ENCODE assay signal across 11 cellular contexts in the genomic region with DNA sequence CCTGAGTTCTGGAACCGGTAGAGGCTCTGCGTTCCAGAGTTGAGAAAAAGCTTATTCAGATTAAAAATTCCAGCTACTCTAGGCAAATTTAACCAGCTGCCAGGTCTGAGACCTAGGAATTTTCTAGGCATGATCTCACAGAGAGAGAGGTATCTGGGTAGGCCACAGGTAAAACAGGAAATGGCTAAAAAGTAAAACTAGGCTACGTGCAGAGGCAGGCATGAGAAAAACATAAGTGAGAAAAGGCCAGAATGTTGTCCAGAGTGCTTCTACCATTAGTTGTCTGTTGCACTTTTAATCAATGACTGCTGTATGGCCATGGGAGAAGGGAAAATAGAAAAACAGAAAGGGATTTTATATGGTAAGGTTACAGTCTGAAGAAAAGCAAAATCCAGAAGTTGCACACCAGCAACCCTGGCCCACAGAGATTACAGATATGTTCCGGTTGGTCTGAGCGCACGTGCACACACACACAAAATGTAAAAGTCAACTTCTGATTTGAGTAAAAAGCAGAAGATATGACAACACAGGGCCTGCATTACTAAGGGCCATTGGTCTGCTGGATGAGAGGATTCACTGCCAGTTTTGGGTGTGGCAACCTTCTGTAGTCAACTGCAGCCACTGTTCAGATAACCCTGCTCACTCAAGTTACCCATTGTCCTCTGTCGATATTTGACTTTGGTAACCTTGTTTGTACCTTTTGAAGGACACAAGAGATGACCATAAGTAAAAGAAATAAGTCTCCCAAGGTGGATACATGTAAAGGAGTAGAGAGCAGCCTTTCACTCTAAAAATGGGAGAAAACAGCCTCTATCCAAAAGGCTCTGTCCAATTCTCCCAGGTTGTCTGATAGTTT.
DNase-seq lines count a peak whose midpoint lies in the region; ATAC-seq and TF ChIP-seq lines count a peak whose summit lies in the region.
"Had no signal": no experiment of that assay in that cellular context is flagged by ENCODE, and none has a peak within 500 bp of the region (broad histone marks: within the 10 kb centered on the region; RNA-seq: fewer than 3 reads in every experiment).

No MANE protein-coding gene starts in this region.

- no peak for TF ChIP-seq CTCF in GM12865 (IDR thresholded peaks at IDR 0.05; ENCODE audit: insufficient read depth, low read depth, low read length, missing control alignments)

- H3K9me3 Mint-ChIP-seq in activated CD8-positive, alpha-beta T cell treated with anti-CD3 and anti-CD28 coated beads, Interleukin-2, amount 10 ng/mL, durations not matched to agents 7 days and 5 days (ENCODE audit: insufficient read depth) = no peaks in the 10 kb centered on the region

- H3K4me3 Mint-ChIP-seq in activated CD8-positive, alpha-beta T cell treated with anti-CD3 and anti-CD28 coated beads, Interleukin-2, amount 10 ng/mL, durations not matched to agents 7 days and 5 days = no peak overlapping the region

- H3K4me3 ChIP-seq in GM12865 (ENCODE audit: low read depth, low read length) = peak overlapping the region; percentile 26; the same call in 1 of the 2 replicates

- H3K36me3 Mint-ChIP-seq in activated CD8-positive, alpha-beta T cell treated with anti-CD3 and anti-CD28 coated beads, Interleukin-2, amount 10 ng/mL, durations not matched to agents 7 days and 5 days (ENCODE audit: low read depth) = no peaks in the 10 kb centered on the region

- CTCF ChIA-PET in activated CD8-positive, alpha-beta T cell treated with anti-CD3 and anti-CD28 coated beads, Interleukin-2, amount 10 ng/mL, durations not matched to agents 7 days and 5 days (lab: Charles Lee) = no interaction called here

- H3K27ac Mint-ChIP-seq in activated CD8-positive, alpha-beta T cell treated with anti-CD3 and anti-CD28 coated beads, Interleukin-2, amount 10 ng/mL, durations not matched to agents 7 days and 5 days = no peak overlapping the region

- no peaks in the 10 kb centered on the region for H3K27me3 Mint-ChIP-seq in activated CD8-positive, alpha-beta T cell treated with anti-CD3 and anti-CD28 coated beads, Interleukin-2, amount 10 ng/mL, durations not matched to agents 7 days and 5 days (ENCODE audit: low read depth)

- POLR2A ChIA-PET in activated CD8-positive, alpha-beta T cell treated with anti-CD3 and anti-CD28 coated beads, Interleukin-2, amount 10 ng/mL, durations not matched to agents 7 days and 5 days (lab: Charles Lee) = no interaction called here

- DNase-seq in GM12865 (ENCODE audit: low read depth) (peak; percentile 86), COLO668 (lab: John Stamatoyannopoulos, UW; ENCODE audit: unreplicated experiment) (no peak), hepatic stellate cell (ENCODE audit: low spot score) (no peak), SHP77 (lab: John Stamatoyannopoulos, UW) (no peak)
- DNase-seq in activated CD8-positive, alpha-beta T cell treated with anti-CD3 and anti-CD28 coated beads, Interleukin-2, amount 10 ng/mL, durations not matched to agents 7 days and 5 days = no peak
- DNase-seq: activated CD8-positive, alpha-beta memory T cell treated with anti-CD3 and anti-CD28 coated beads for 24 hours; cortex of kidney; NCI-H1930 had no signal

- peak; percentile 60 for ATAC-seq in GM19452 (IDR thresholded peaks at IDR 0.05; ENCODE audit: unreplicated experiment)
- peak; percentile 58 for ATAC-seq in HG02798 (IDR thresholded peaks at IDR 0.05; ENCODE audit: poor library complexity, unreplicated experiment)
- peak; percentile 69 for ATAC-seq in HG03439 (IDR thresholded peaks at IDR 0.05; ENCODE audit: unreplicated experiment)
- no peak for ATAC-seq in activated CD8-positive, alpha-beta T cell treated with anti-CD3 and anti-CD28 coated beads, Interleukin-2, amount 10 ng/mL, durations not matched to agents 7 days and 5 days

- no peaks in the 10 kb centered on the region for H3K4me1 Mint-ChIP-seq in activated CD8-positive, alpha-beta T cell treated with anti-CD3 and anti-CD28 coated beads, Interleukin-2, amount 10 ng/mL, durations not matched to agents 7 days and 5 days (ENCODE audit: low read depth)
